Comparison of ENCODE assay signal across 8 cellular contexts in genomic region chr6:119312875-119313338, GRCh38. TPM values are rescaled to one million over a fixed set of nuclear protein-coding genes. Genes with fewer than 3 reads are reported as not detected.
A peak's percentile ranks its signal among the peaks of the same experiment; 100 is the strongest.
DNase-seq lines count a peak whose midpoint lies in the region; ATAC-seq and TF ChIP-seq lines count a peak whose summit lies in the region.

No MANE protein-coding gene starts in this region.

- peaks cover 13% of the 10 kb centered on the region; the same call in 1 of the 2 replicates for H3K79me2 ChIP-seq in Loucy (ENCODE audit: insufficient read depth, low read length)

- TF ChIP-seq CTCF in Caco-2 (IDR thresholded peaks at IDR 0.05; ENCODE audit: insufficient read depth in 1 of 2, low read depth in 1 of 2, low read length in 1 of 2, severe bottlenecking in 1 of 2, unreplicated experiment in 1 of 2), result no peak
- no peak for TF ChIP-seq CTCF in Loucy (conservative IDR thresholded peaks at IDR 0.05; ENCODE audit: low read length)
- no peak for TF ChIP-seq CTCF in heart right ventricle (IDR thresholded peaks at IDR 0.05)

- H4K20me1 ChIP-seq in Loucy (ENCODE audit: insufficient read depth, low read length, poor library complexity, severe bottlenecking), result no peaks in the 10 kb centered on the region

- no peaks in the 10 kb centered on the region for H3K27me3 Mint-ChIP-seq in Caco-2 (ENCODE audit: insufficient read depth, unreplicated experiment)

- H3F3A ChIP-seq in Loucy (ENCODE audit: low read depth), result no peaks in the 10 kb centered on the region; the same call in 1 of the 2 replicates

- peak overlapping the region in 1 of 10 donors; percentile 85 for H3K27ac ChIP-seq in heart right ventricle

- POLR2A ChIA-PET in Caco-2 (lab: Charles Lee), result no interaction called here

- no peak overlapping the region for H3K27ac Mint-ChIP-seq in Caco-2 (ENCODE audit: unreplicated experiment)

- peaks cover 33% of the 10 kb centered on the region for H3K4me1 ChIP-seq in Caco-2
- peaks cover 82% of the 10 kb centered on the region for H3K4me1 ChIP-seq in Loucy (ENCODE audit: insufficient read depth, low read length, poor library complexity, severe bottlenecking)
- peaks cover 0 to 85% (median 37%) of the 10 kb centered on the region in 9 donors for H3K4me1 ChIP-seq in heart right ventricle

- H3K36me3 ChIP-seq in Caco-2 (ENCODE audit: control insufficient read depth, insufficient read depth, low read length) (no peaks in the 10 kb centered on the region), Loucy (ENCODE audit: insufficient read depth, low read length) (no peaks in the 10 kb centered on the region), heart right ventricle (no peaks in the 10 kb centered on the region)

- peak overlapping the region; percentile 50 for H3K4me2 ChIP-seq in Loucy (ENCODE audit: low read depth, low read length, poor library complexity, severe bottlenecking)

- H3K9me2 ChIP-seq in Loucy (replicated peaks; ENCODE audit: low read depth, low read length), result no peaks in the 10 kb centered on the region

- H3K9me3 Mint-ChIP-seq in Caco-2 (ENCODE audit: unreplicated experiment), result no peaks in the 10 kb centered on the region

- no TSS peak for BruUV-seq in Caco-2 (replicated peaks; lab: Mats Ljungman, UMichigan)

- no peak overlapping the region for H2AFZ ChIP-seq in Loucy (ENCODE audit: low read length)

- intact Hi-C loops in Caco-2 (cut with micrococcal nuclease; ENCODE audit: unreplicated experiment) (loop anchor here (2.0 kb wide), 2 partner anchors 36 to 142 kb away; partner anchors contain the start of gene MAN1A1), heart right ventricle (cut with DNase I) (no loop called here)

- H3K27me3 ChIP-seq in Caco-2 (replicated peaks; ENCODE audit: control insufficient read depth, insufficient read depth, low read length), result no peaks in the 10 kb centered on the region
- H3K27me3 ChIP-seq in Loucy (ENCODE audit: insufficient read depth, low read length, poor library complexity, severe bottlenecking), result no peaks in the 10 kb centered on the region
- H3K27me3 ChIP-seq in heart right ventricle, result no peaks in the 10 kb centered on the region

- no peaks in the 10 kb centered on the region for H3K9me3 ChIP-seq in Caco-2
- no peaks in the 10 kb centered on the region for H3K9me3 ChIP-seq in Loucy (ENCODE audit: insufficient read depth, low read depth, low read length)
- H3K9me3 ChIP-seq in heart right ventricle, result no peaks in the 10 kb centered on the region

- no peak overlapping the region for H3K9ac ChIP-seq in Loucy (ENCODE audit: low read depth, low read length, poor library complexity, severe bottlenecking)

- WGBS in heart right ventricle, 2 donors, result 63 to 67% methylated on average over 4 of the region's 4 CpGs

- peaks cover 33% of the 10 kb centered on the region for H3K4me1 Mint-ChIP-seq in Caco-2 (ENCODE audit: low read depth, unreplicated experiment)

- peak; percentile 15 to 59 for DNase-seq in Caco-2
- no peak for DNase-seq in heart right ventricle
- DNase-seq in mesenteric fat pad (ENCODE audit: low spot score), result no peak
- DNase-seq in cerebellar cortex (ENCODE audit: low spot score), result no peak
- DNase-seq in HuH-7.5 (ENCODE audit: low spot score), result no peak
- no peak for DNase-seq in hippocampal formation (lab: John Stamatoyannopoulos, UW)

- peaks cover 8% of the 10 kb centered on the region for H3K36me3 Mint-ChIP-seq in Caco-2 (ENCODE audit: insufficient read depth, unreplicated experiment)

- H3K4me3 ChIP-seq in Caco-2 (ENCODE audit: low read depth, low read length) (no peak overlapping the region), Loucy (ENCODE audit: low read length, poor library complexity, severe bottlenecking) (peak overlapping the region; percentile 34), heart right ventricle (no peak overlapping the region)

- ATAC-seq in GM21447 (IDR thresholded peaks at IDR 0.05; ENCODE audit: unreplicated experiment), result peak; percentile 47
- peak; percentile 35 to 78 (median 65) for ATAC-seq in heart right ventricle

- CTCF ChIA-PET in Caco-2 (lab: Charles Lee), result no interaction called here

- no peak overlapping the region for H3K4me3 Mint-ChIP-seq in Caco-2 (ENCODE audit: unreplicated experiment)

RNA-seq across cellular contexts. Expression of gene MAN1A1, which starts 36.7 kb away (rescaled TPM):
- total RNA-seq in Caco-2 (2022) (28.7 and 28.9 TPM in 2 replicates), heart right ventricle (10 to 100 TPM in 6 of 10 donors, 1 to 10 TPM in 4; 6.2 to 22.0 (median 11.7) TPM), mesenteric fat pad (147 TPM)
- polyA plus RNA-seq in heart right ventricle, result 1 to 10 TPM; 6.6 to 8.9 TPM

Comparison
In these comparisons a context has a peak if more than half of its experiments do, and no peak if none do; other contexts are left out.
1. DNase-seq: peak in Caco-2 (2 of 2); none in heart right ventricle (0 of 2), mesenteric fat pad (single experiment), cerebellar cortex (single experiment), HuH-7.5 (single experiment) and hippocampal formation (0 of 2).